In genomic region chr1:206635080-206635982, GRCh38 we compare ENCODE assay signal across 8 cellular contexts. TPM values are rescaled to one million over a fixed set of nuclear protein-coding genes. Genes with fewer than 3 reads are reported as not detected.
DNase-seq lines count a peak whose midpoint lies in the region; ATAC-seq, FAIRE-seq and TF ChIP-seq lines count a peak whose summit lies in the region.

DYRK3 (plus strand) TSS chr1:206635536; CDS start chr1:206635704, 168 bp downstream.

- peak; percentile 40 for FAIRE-seq in urothelium cell line (lab: Jason Lieb, UNC)

- ATAC-seq in GM18498 (IDR thresholded peaks at IDR 0.05; ENCODE audit: unreplicated experiment) (peak; percentile 93), HG02885 (IDR thresholded peaks at IDR 0.05; ENCODE audit: poor library complexity, unreplicated experiment) (peak; percentile 94), psoas muscle (peak; percentile 97 to 99 (median 98))

- H3K4me3 ChIP-seq in right atrium auricular region (peak within 1 kb of the TSS; percentile 82 to 90), psoas muscle (peak within 1 kb of the TSS; percentile 97)

- peak in 1 of 2 donors; percentile 10 for TF ChIP-seq CTCF in right atrium auricular region (IDR thresholded peaks at IDR 0.05)
- TF ChIP-seq CTCF in psoas muscle (IDR thresholded peaks at IDR 0.05) = peak; percentile 21

- no peaks in the 10 kb centered on the region for H3K36me3 ChIP-seq in right atrium auricular region
- no peaks in the 10 kb centered on the region for H3K36me3 ChIP-seq in psoas muscle (ENCODE audit: insufficient read depth in 1 of 2, low read depth in 1 of 2)

- peak; percentile 88 for DNase-seq in NCI-H1694 treated with DMSO at 0.1 percent for 48 hours (lab: John Stamatoyannopoulos, UW)
- peak; percentile 77 to 90 (median 87) for DNase-seq in T-helper 2 cell
- DNase-seq in right atrium auricular region (ENCODE audit: low spot score) = peak; percentile 94
- DNase-seq in psoas muscle = peak; percentile 95 to 97
- DNase-seq in urothelium cell line (ENCODE audit: low spot score) = peak; percentile 97

- H3K9me3 ChIP-seq in right atrium auricular region (no peaks in the 10 kb centered on the region), psoas muscle (no peaks in the 10 kb centered on the region)

- intact Hi-C loops in psoas muscle (cut with DNase I) = loop anchor here (2.0 to 10.0 kb wide), 3 partner anchors 171 to 349 kb away; no protein-coding TSS in a partner anchor

- H3K27ac ChIP-seq in angular gyrus (ENCODE audit: low read depth, low read length) = peak within 1 kb of the TSS; percentile 53
- H3K27ac ChIP-seq in right atrium auricular region = peak within 1 kb of the TSS; percentile 95 to 97
- peak within 1 kb of the TSS; percentile 73 for H3K27ac ChIP-seq in psoas muscle

- no peaks in the 10 kb centered on the region for H3K27me3 ChIP-seq in right atrium auricular region
- no peaks in the 10 kb centered on the region for H3K27me3 ChIP-seq in psoas muscle (ENCODE audit: insufficient read depth in 3 of 3, low read length in 2 of 3)

- 0 to 1% (median 0%) methylated on average over 71 to 85 of the region's 85 CpGs for WGBS in psoas muscle, 3 donors

- H3K4me1 ChIP-seq in right atrium auricular region (peaks cover 0 to 26% of the 10 kb centered on the region in 2 donors), psoas muscle (peaks cover 18% of the 10 kb centered on the region)

RNA-seq across cellular contexts. Expression of gene DYRK3, which starts in this region (rescaled TPM):
- total RNA-seq in right atrium auricular region (10 to 100 TPM; 16.5 to 20.6 TPM), psoas muscle (1 to 10 TPM in 3 of 4 donors, under 1 TPM in 1; 0.57 to 2.0 (median 1.4) TPM)
- 1 to 10 TPM in 2 of 3 donors, under 1 TPM in 1; 0.25 to 1.2 (median 1.0) TPM for polyA plus RNA-seq in psoas muscle

Comparison
In these comparisons a context has a peak if more than half of its experiments do, and no peak if none do; other contexts are left out.
1. Peak in every context shown above with its lines: DNase-seq, ATAC-seq, H3K4me3 ChIP-seq and H3K27ac ChIP-seq.
2. RNA of gene DYRK3 (total RNA-seq): 16.5 to 20.6 TPM in right atrium auricular region; 0.57 to 2.0 TPM in psoas muscle; every median in the first group is over 4 times any median in the second.